ENCODE assay signal across 1 cellular context in genomic region chr10:78844956-78845355, GRCh38.
TF ChIP-seq lines count a peak whose summit lies in the region.

No MANE protein-coding gene starts in this region.

TF ChIP-seq in HCT116, 20 proteins besides CTCF, POLR2A, EP300 and RAD21:
- TF ChIP-seq POLR2AphosphoS5 (IDR thresholded peaks at IDR 0.05; ENCODE audit: low read depth, low read length) (no peak), REST (IDR thresholded peaks at IDR 0.05; ENCODE audit: low read depth) (no peak), EGR1 (IDR thresholded peaks at IDR 0.05; ENCODE audit: low read depth) (no peak), EZH2phosphoT487 (IDR thresholded peaks at IDR 0.05; ENCODE audit: borderline replicate concordance) (no peak), CEBPB (IDR thresholded peaks at IDR 0.05; ENCODE audit: low read depth) (no peak), ATF3 (IDR thresholded peaks at IDR 0.05) (no peak), CBX3 (IDR thresholded peaks at IDR 0.05; ENCODE audit: low read depth) (no peak), ELF1 (IDR thresholded peaks at IDR 0.05; ENCODE audit: borderline replicate concordance, low read depth) (no peak), ZNF274 (IDR thresholded peaks at IDR 0.05; ENCODE audit: low read depth, low read length) (no peak), TCF7L2 (IDR thresholded peaks at IDR 0.05; ENCODE audit: borderline replicate concordance, extremely low read depth, insufficient read depth, insufficient read length) (no peak), MAX (IDR thresholded peaks at IDR 0.05) (no peak), SP1 (IDR thresholded peaks at IDR 0.05; ENCODE audit: low read depth) (no peak), EZH2 (IDR thresholded peaks at IDR 0.05) (no peak), SIN3A (IDR thresholded peaks at IDR 0.05; ENCODE audit: low read depth) (no peak), YY1 (IDR thresholded peaks at IDR 0.05; ENCODE audit: extremely low read depth, insufficient replicate concordance, low read depth, low read length) (no peak), FOSL1 (IDR thresholded peaks at IDR 0.05; ENCODE audit: low read depth) (no peak)
